In the genomic region with DNA sequence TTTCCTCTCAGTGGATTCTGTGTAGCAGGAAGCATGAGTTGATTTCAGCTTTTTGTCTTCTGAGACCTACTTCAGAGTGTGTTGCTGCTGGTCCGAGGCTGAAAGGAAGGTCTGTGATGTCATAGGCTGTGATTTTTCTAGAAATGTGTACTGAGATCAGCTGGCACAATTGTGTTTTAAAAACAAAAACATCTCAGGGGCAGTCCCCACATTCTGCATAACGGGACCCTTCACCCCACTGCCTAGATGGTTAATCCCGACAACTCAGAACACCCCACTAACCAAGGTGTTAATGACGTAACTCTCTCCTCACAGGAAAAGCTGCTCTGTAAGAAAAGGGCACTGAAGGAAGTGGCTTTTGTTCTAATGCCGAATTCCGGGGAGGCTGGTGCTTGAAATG, we compare ENCODE assay signal across 15 cellular contexts. TPM values are rescaled to one million over a fixed set of nuclear protein-coding genes. Genes with fewer than 3 reads are reported as not detected.
DNase-seq lines count a peak whose midpoint lies in the region.
"Had no signal": no experiment of that assay in that cellular context is flagged by ENCODE, and none has a peak within 500 bp of the region (broad histone marks: within the 10 kb centered on the region; RNA-seq: fewer than 3 reads in every experiment).

No MANE protein-coding gene starts in this region.

- no peaks in the 10 kb centered on the region for H3K27me3 ChIP-seq in mesendoderm (ENCODE audit: insufficient read depth, low read length, poor library complexity)
- H3K27me3 ChIP-seq: testis had no signal

- no peaks in the 10 kb centered on the region for H3K36me3 ChIP-seq in mesendoderm (ENCODE audit: control insufficient read depth, insufficient read depth, low read length)

- H3K23ac ChIP-seq in mesendoderm (ENCODE audit: low read length): no peak overlapping the region

- H3K27ac Mint-ChIP-seq in activated CD4-positive, alpha-beta T cell treated with anti-CD3 and anti-CD28 coated beads, Interleukin-2, amount 10 ng/mL, durations not matched to agents 24 days and 14 days: peak overlapping the region; percentile 80
- H3K27ac Mint-ChIP-seq in T-helper 1 cell treated with Interleukin-12 subunit alpha and Interleukin-12 subunit beta and Interleukin-4 antibody, amounts not matched to agents 30 μg/mL and 1 μg/mL, for 36 hours: peak overlapping the region; percentile 97
- H3K27ac Mint-ChIP-seq: HFFc6 had no signal

- no peak overlapping the region for H2AK5ac ChIP-seq in mesendoderm (ENCODE audit: low read length)

- H3K4me1 Mint-ChIP-seq in activated CD4-positive, alpha-beta T cell treated with anti-CD3 and anti-CD28 coated beads, Interleukin-2, amount 10 ng/mL, durations not matched to agents 24 days and 14 days: peaks cover 28% of the 10 kb centered on the region
- peaks cover 37% of the 10 kb centered on the region for H3K4me1 Mint-ChIP-seq in T-helper 1 cell treated with Interleukin-12 subunit alpha and Interleukin-12 subunit beta and Interleukin-4 antibody, amounts not matched to agents 30 μg/mL and 1 μg/mL, for 36 hours (ENCODE audit: low read depth)

- peak overlapping the region; percentile 55 for H3K4me3 Mint-ChIP-seq in activated CD4-positive, alpha-beta T cell treated with anti-CD3 and anti-CD28 coated beads, Interleukin-2, amount 10 ng/mL, durations not matched to agents 24 days and 14 days
- peak overlapping the region; percentile 81 for H3K4me3 Mint-ChIP-seq in T-helper 1 cell treated with Interleukin-12 subunit alpha and Interleukin-12 subunit beta and Interleukin-4 antibody, amounts not matched to agents 30 μg/mL and 1 μg/mL, for 36 hours
- H3K4me3 Mint-ChIP-seq: HFFc6 had no signal

- no peak overlapping the region for H4K8ac ChIP-seq in mesendoderm (ENCODE audit: low read depth, low read length)

- DNase-seq in activated CD4-positive, alpha-beta T cell treated with anti-CD3 and anti-CD28 coated beads, Interleukin-2, amount 10 ng/mL, durations not matched to agents 24 days and 14 days: peak; percentile 82
- DNase-seq in activated CD4-positive, alpha-beta T cell treated with anti-CD3 and anti-CD28 coated beads, Interleukin-2, amount 50 U/mL, for 4 hours: no peak
- peak; percentile 46 for DNase-seq in dermis blood vessel endothelial cell
- peak; percentile 6 for DNase-seq in stimulated activated CD8-positive, alpha-beta memory T cell treated with anti-CD3 and anti-CD28 coated beads, Interleukin-12 subunit alpha, Interleukin-12 subunit beta, amount 100 ng/mL, for 4 hours (ENCODE audit: low read depth)
- no peak for DNase-seq in DMS53 (lab: John Stamatoyannopoulos, UW)
- DNase-seq in cortex of kidney (lab: John Stamatoyannopoulos, UW): no peak
- no peak for DNase-seq in mesendoderm
- DNase-seq: aorta, DMS153, glutamatergic neuron, HFFc6, left ventricle myocardium superior, testis had no signal

- H3K4ac ChIP-seq in mesendoderm (ENCODE audit: low read depth, low read length): no peak overlapping the region

- H3K27ac ChIP-seq in mesendoderm (ENCODE audit: low read depth, low read length): no peak overlapping the region
- H3K27ac ChIP-seq: parathyroid adenoma, testis had no signal

- no peak overlapping the region for H3K56ac ChIP-seq in mesendoderm (ENCODE audit: low read length)

- H3K79me1 ChIP-seq in mesendoderm (ENCODE audit: low read length): no peaks in the 10 kb centered on the region

- peaks cover 1% of the 10 kb centered on the region for H3K36me3 Mint-ChIP-seq in activated CD4-positive, alpha-beta T cell treated with anti-CD3 and anti-CD28 coated beads, Interleukin-2, amount 10 ng/mL, durations not matched to agents 24 days and 14 days (ENCODE audit: low read depth)
- H3K36me3 Mint-ChIP-seq in T-helper 1 cell treated with Interleukin-12 subunit alpha and Interleukin-12 subunit beta and Interleukin-4 antibody, amounts not matched to agents 30 μg/mL and 1 μg/mL, for 36 hours (ENCODE audit: low read depth): peaks cover 9% of the 10 kb centered on the region

- H4K5ac ChIP-seq in mesendoderm (ENCODE audit: low read length): no peak overlapping the region

- intact Hi-C loops in activated CD4-positive, alpha-beta T cell treated with anti-CD3 and anti-CD28 coated beads, Interleukin-2, amount 10 ng/mL, durations not matched to agents 24 days and 14 days (cut with micrococcal nuclease): loop anchor here (1.0 kb wide), 1 partner anchor 9 kb away; no protein-coding TSS in a partner anchor

- H3K9me3 Mint-ChIP-seq in activated CD4-positive, alpha-beta T cell treated with anti-CD3 and anti-CD28 coated beads, Interleukin-2, amount 10 ng/mL, durations not matched to agents 24 days and 14 days: no peaks in the 10 kb centered on the region
- no peaks in the 10 kb centered on the region for H3K9me3 Mint-ChIP-seq in T-helper 1 cell treated with Interleukin-12 subunit alpha and Interleukin-12 subunit beta and Interleukin-4 antibody, amounts not matched to agents 30 μg/mL and 1 μg/mL, for 36 hours
- H3K9me3 Mint-ChIP-seq: HFFc6 had no signal

- H3K18ac ChIP-seq in mesendoderm (ENCODE audit: low read length): no peak overlapping the region

- no peak overlapping the region for H3K9ac ChIP-seq in mesendoderm (ENCODE audit: low read length)
- H3K9ac ChIP-seq: parathyroid adenoma had no signal

- no peaks in the 10 kb centered on the region for H3K79me2 ChIP-seq in mesendoderm (ENCODE audit: control insufficient read depth, insufficient read depth, low read length)
- H3K79me2 ChIP-seq: parathyroid adenoma had no signal

- no peak overlapping the region for H3K4me3 ChIP-seq in mesendoderm (ENCODE audit: low read length)
- H3K4me3 ChIP-seq: testis had no signal

- no CpG with 5 or more reads among the region's 6 CpGs for WGBS in mesendoderm (ENCODE audit: extremely low coverage, insufficient coverage, low lambda C conversion rate)

- no peak overlapping the region for H2BK5ac ChIP-seq in mesendoderm (ENCODE audit: low read length)

- no peak overlapping the region for H2BK15ac ChIP-seq in mesendoderm (replicated peaks; ENCODE audit: low read depth)

- H3K4me1 ChIP-seq in mesendoderm (ENCODE audit: control insufficient read depth, low read depth, low read length): peaks cover 3% of the 10 kb centered on the region
- H3K4me1 ChIP-seq: parathyroid adenoma, testis had no signal

- H2BK120ac ChIP-seq in mesendoderm (ENCODE audit: low read depth, low read length): no peak overlapping the region

- no peak overlapping the region for H3K4me2 ChIP-seq in mesendoderm (ENCODE audit: low read length)

- no peaks in the 10 kb centered on the region for H3K27me3 Mint-ChIP-seq in activated CD4-positive, alpha-beta T cell treated with anti-CD3 and anti-CD28 coated beads, Interleukin-2, amount 10 ng/mL, durations not matched to agents 24 days and 14 days
- H3K27me3 Mint-ChIP-seq in T-helper 1 cell treated with Interleukin-12 subunit alpha and Interleukin-12 subunit beta and Interleukin-4 antibody, amounts not matched to agents 30 μg/mL and 1 μg/mL, for 36 hours (ENCODE audit: low read depth): no peaks in the 10 kb centered on the region

RNA-seq across cellular contexts. Expression of a gene that starts 59.8 kb away (rescaled TPM):
- 43.6 and 44.4 TPM in 2 replicates for total RNA-seq in activated CD4-positive, alpha-beta T cell treated with anti-CD3 and anti-CD28 coated beads, Interleukin-2, amount 10 ng/mL, durations not matched to agents 24 days and 14 days
- 77.1 and 87.5 TPM in 2 replicates for total RNA-seq in dermis blood vessel endothelial cell
- polyA plus RNA-seq in mesendoderm (2013, experiment 1 of 2): 23.7 TPM
- polyA plus RNA-seq in mesendoderm (2013, experiment 2 of 2): 23.2 TPM

Comparison
In these comparisons a context has a peak if more than half of its experiments do, and no peak if none do; other contexts are left out.
1. DNase-seq: peak in activated CD4-positive, alpha-beta T cell treated with anti-CD3 and anti-CD28 coated beads, Interleukin-2, amount 10 ng/mL, durations not matched to agents 24 days and 14 days (single experiment), dermis blood vessel endothelial cell (single experiment) and stimulated activated CD8-positive, alpha-beta memory T cell treated with anti-CD3 and anti-CD28 coated beads, Interleukin-12 subunit alpha, Interleukin-12 subunit beta, amount 100 ng/mL, for 4 hours (single experiment); none in activated CD4-positive, alpha-beta T cell treated with anti-CD3 and anti-CD28 coated beads, Interleukin-2, amount 50 U/mL, for 4 hours (0 of 2), DMS53 (single experiment), cortex of kidney (single experiment) and mesendoderm (single experiment).